ENCODE assay signal across 21 cellular contexts in genomic region chr10:108736111-108736510, GRCh38.
"Had no signal": no experiment of that assay in that cellular context is flagged by ENCODE, and none has a peak within 500 bp of the region (broad histone marks: within the 10 kb centered on the region; RNA-seq: fewer than 3 reads in every experiment).

No MANE protein-coding gene starts in this region.

- H3K27ac ChIP-seq: body of pancreas, RWPE1, SJCRH30 had no signal

- H3K36me3 ChIP-seq: SJCRH30 had no signal

- H3K27me3 ChIP-seq: body of pancreas, SJCRH30 had no signal

- H3K9me3 ChIP-seq: body of pancreas, SJCRH30 had no signal

- H3K4me1 ChIP-seq: body of pancreas, SJCRH30 had no signal

- DNase-seq: activated CD4-positive, alpha-beta T cell treated with anti-CD3 and anti-CD28 coated beads for 4 hours; activated CD8-positive, alpha-beta memory T cell treated with anti-CD3 and anti-CD28 coated beads, Interleukin-2, amount 50 U/mL, for 48 hours; activated CD8-positive, alpha-beta T cell treated with anti-CD3 and anti-CD28 coated beads for 36 hours; activated naive CD4-positive, alpha-beta T cell treated with anti-CD3 and anti-CD28 coated beads, Interleukin-2, amount 50 U/mL, for 16 hours; activated naive CD8-positive, alpha-beta T cell treated with anti-CD3 and anti-CD28 coated beads, Interleukin-2, amount 10 ng/mL, durations not matched to agents 7 days and 5 days; activated T-cell treated with anti-CD3 and anti-CD28 coated beads, Interleukin-2, amount 50 U/mL, for 1 hour; amniotic stem cell; body of pancreas; Karpas-422; NCI-H1048; NCI-H146; NCI-H187 treated with DMSO at 0.1 percent for 48 hours; NCI-H2081 treated with DMSO at 0.1 percent for 48 hours; NCI-H2171; NCI-H226; NCI-H526; NCI-H774; Right ventricle myocardium superior; SJCRH30 had no signal

- H3K4me3 ChIP-seq: body of pancreas, K562, SJCRH30 had no signal
